25 cellular contexts compared by ENCODE assay signal in genomic region chr14:41662780-41663477, GRCh38. TPM values are rescaled to one million over a fixed set of nuclear protein-coding genes. Genes with fewer than 3 reads are reported as not detected.
"Had no signal": no experiment of that assay in that cellular context is flagged by ENCODE, and none has a peak within 500 bp of the region (broad histone marks: within the 10 kb centered on the region; RNA-seq: fewer than 3 reads in every experiment).

No MANE protein-coding gene starts in this region.

- H3K4me3 ChIP-seq: cardiac muscle cell, coronary artery, gastroesophageal sphincter, heart left ventricle, testis, uterus had no signal

- DNase-seq: activated B cell treated with CpG ODN at 0.5 μM for 24 hours; activated CD4-positive, alpha-beta T cell treated with anti-CD3 and anti-CD28 coated beads, Interleukin-2, amount 50 U/mL, for 1 hour; activated CD8-positive, alpha-beta T cell treated with anti-CD3 and anti-CD28 coated beads for 36 hours; activated T-cell treated with anti-CD3 and anti-CD28 coated beads, Interleukin-2, amount 50 U/mL, for 4 hours; anterior cingulate cortex; effector memory CD8-positive, alpha-beta T cell; heart left ventricle; hypothalamus; immature natural killer cell; kidney; naive thymus-derived CD8-positive, alpha-beta T cell; posterior cingulate gyrus; stimulated activated CD4-positive, alpha-beta T cell treated with anti-CD3 and anti-CD28 coated beads, Interleukin-4, amount 100 ng/mL, for 1 hour; stimulated activated naive CD8-positive, alpha-beta T cell treated with anti-CD3 and anti-CD28 coated beads, Interleukin-15, Interleukin-2, amounts not matched to agents 100 U/mL and 50 U/mL, for 24 hours; testis; uterus had no signal

- H3K4me1 ChIP-seq: gastroesophageal sphincter, heart left ventricle, testis, uterus had no signal

- H3K27ac Mint-ChIP-seq: activated B cell treated with CpG ODN at 0.5 μM for 24 hours; activated CD8-positive, alpha-beta T cell treated with anti-CD3 and anti-CD28 coated beads for 36 hours; activated naive CD4-positive, alpha-beta T cell treated with anti-CD3 and anti-CD28 coated beads, Interleukin-2, amount 50 U/mL, for 24 hours; activated T-helper 2 cell treated with anti-CD3 and anti-CD28 coated beads, Interferon-gamma antibody, Interleukin-2, Interleukin-4, amounts not matched to agents 10 μg/mL and 5 μg/mL and 100 μg/mL, durations not matched to agents 14 hours and 24 hours and 36 hours; effector memory CD8-positive, alpha-beta T cell; immature natural killer cell; naive thymus-derived CD8-positive, alpha-beta T cell; T-helper 2 cell treated with Interferon-gamma antibody and Interleukin-4, amounts not matched to agents 5 μg/mL and 100 μg/mL, for 36 hours; type B pancreatic cell had no signal

- H3K36me3 ChIP-seq: cardiac muscle cell, gastroesophageal sphincter, heart left ventricle, uterus had no signal

- H3K27me3 ChIP-seq: cardiac muscle cell, gastroesophageal sphincter, heart left ventricle, testis, uterus had no signal

- H3K36me3 Mint-ChIP-seq: activated naive CD4-positive, alpha-beta T cell treated with anti-CD3 and anti-CD28 coated beads, Interleukin-2, amount 50 U/mL, for 24 hours; brain; immature natural killer cell; naive thymus-derived CD8-positive, alpha-beta T cell; type B pancreatic cell had no signal

- H3K4me3 Mint-ChIP-seq: activated B cell treated with CpG ODN at 0.5 μM for 24 hours; activated CD8-positive, alpha-beta T cell treated with anti-CD3 and anti-CD28 coated beads for 36 hours; activated naive CD4-positive, alpha-beta T cell treated with anti-CD3 and anti-CD28 coated beads, Interleukin-2, amount 50 U/mL, for 24 hours; activated T-cell treated with anti-CD3 and anti-CD28 coated beads, Interleukin-2, amount 50 U/mL, for 4 hours; brain; effector memory CD8-positive, alpha-beta T cell; immature natural killer cell; naive thymus-derived CD8-positive, alpha-beta T cell; T-helper 2 cell treated with Interferon-gamma antibody and Interleukin-4, amounts not matched to agents 5 μg/mL and 100 μg/mL, for 36 hours; type B pancreatic cell had no signal

- H3K4me1 Mint-ChIP-seq: activated B cell treated with CpG ODN at 0.5 μM for 24 hours; activated naive CD4-positive, alpha-beta T cell treated with anti-CD3 and anti-CD28 coated beads, Interleukin-2, amount 50 U/mL, for 24 hours; immature natural killer cell; naive thymus-derived CD8-positive, alpha-beta T cell had no signal

- ATAC-seq: activated CD8-positive, alpha-beta T cell treated with anti-CD3 and anti-CD28 coated beads for 36 hours; activated T-cell treated with anti-CD3 and anti-CD28 coated beads, Interleukin-2, amount 50 U/mL, for 4 hours; effector memory CD8-positive, alpha-beta T cell; gastroesophageal sphincter; heart left ventricle; naive thymus-derived CD8-positive, alpha-beta T cell; right cardiac atrium; stimulated activated naive CD8-positive, alpha-beta T cell treated with anti-CD3 and anti-CD28 coated beads, Interleukin-15, Interleukin-2, amounts not matched to agents 100 U/mL and 50 U/mL, for 24 hours had no signal

- H3K9me3 Mint-ChIP-seq: activated B cell treated with CpG ODN at 0.5 μM for 24 hours; activated CD8-positive, alpha-beta T cell treated with anti-CD3 and anti-CD28 coated beads for 36 hours; activated naive CD4-positive, alpha-beta T cell treated with anti-CD3 and anti-CD28 coated beads, Interleukin-2, amount 50 U/mL, for 24 hours; activated T-helper 2 cell treated with anti-CD3 and anti-CD28 coated beads, Interferon-gamma antibody, Interleukin-2, Interleukin-4, amounts not matched to agents 10 μg/mL and 5 μg/mL and 100 μg/mL, durations not matched to agents 14 hours and 24 hours and 36 hours; effector memory CD8-positive, alpha-beta T cell; T-helper 2 cell treated with Interferon-gamma antibody and Interleukin-4, amounts not matched to agents 5 μg/mL and 100 μg/mL, for 36 hours; type B pancreatic cell had no signal

- H3K27me3 Mint-ChIP-seq: activated B cell treated with CpG ODN at 0.5 μM for 24 hours; activated CD8-positive, alpha-beta T cell treated with anti-CD3 and anti-CD28 coated beads for 36 hours; activated naive CD4-positive, alpha-beta T cell treated with anti-CD3 and anti-CD28 coated beads, Interleukin-2, amount 50 U/mL, for 24 hours; brain; effector memory CD8-positive, alpha-beta T cell; type B pancreatic cell had no signal

- H3K27ac ChIP-seq: cardiac muscle cell, coronary artery, gastroesophageal sphincter, heart left ventricle, testis, uterus had no signal

- H3K9me3 ChIP-seq: gastroesophageal sphincter, testis, uterus had no signal

RNA-seq across cellular contexts. Expression of gene LRFN5, which starts 56.3 kb away (rescaled TPM):
- total RNA-seq: activated CD8-positive, alpha-beta T cell treated with anti-CD3 and anti-CD28 coated beads for 36 hours; activated T-helper 2 cell treated with anti-CD3 and anti-CD28 coated beads, Interferon-gamma antibody, Interleukin-2, Interleukin-4, amounts not matched to agents 10 μg/mL and 5 μg/mL and 100 μg/mL, durations not matched to agents 14 hours and 24 hours and 36 hours; naive thymus-derived CD8-positive, alpha-beta T cell had no signal
- polyA plus RNA-seq: immature natural killer cell; naive thymus-derived CD8-positive, alpha-beta T cell had no signal
